Comparison of ENCODE assay signal across 8 cellular contexts in genomic region chr2:32277674-32278475, GRCh38. TPM values are rescaled to one million over a fixed set of nuclear protein-coding genes. Genes with fewer than 3 reads are reported as not detected.
A peak's percentile ranks its signal among the peaks of the same experiment; 100 is the strongest.
DNase-seq lines count a peak whose midpoint lies in the region; ATAC-seq lines count a peak whose summit lies in the region.

TSS of gene YIPF4 (plus strand) at chr2:32277904. CDS start at chr2:32278156, 252 bp downstream.

- H3K9ac ChIP-seq in endocrine pancreas (ENCODE audit: control insufficient read depth, insufficient read depth, low read length) = peak within 1 kb of the TSS; percentile 91
- H3K9ac ChIP-seq in mesenchymal stem cell (ENCODE audit: low read length) = peak within 1 kb of the TSS; percentile 99

- peak; percentile 71 for DNase-seq in COLO668 (lab: John Stamatoyannopoulos, UW; ENCODE audit: unreplicated experiment)
- DNase-seq in HT1080 (ENCODE audit: low read depth) = peak; percentile 90
- peak; percentile 89 for DNase-seq in NOMO-1 treated with DMSO at 0.1 percent for 48 hours (lab: John Stamatoyannopoulos, UW; ENCODE audit: unreplicated experiment)
- DNase-seq in activated CD8-positive, alpha-beta memory T cell treated with anti-CD3 and anti-CD28 coated beads for 4 hours (ENCODE audit: low read depth in 2 of 2) = peak; percentile 76 to 81
- peak; percentile 96 for DNase-seq in mesenchymal stem cell
- DNase-seq in stimulated activated CD8-positive, alpha-beta memory T cell treated with anti-CD3 and anti-CD28 coated beads, Interleukin-12 subunit alpha, Interleukin-12 subunit beta, amount 100 ng/mL, for 4 hours (ENCODE audit: low read depth) = peak; percentile 81

- peak within 1 kb of the TSS in 1 of 2 experiments; percentile 99 for H3K23ac ChIP-seq in mesenchymal stem cell (ENCODE audit: low read length in 2 of 2)

- peak within 1 kb of the TSS; percentile 48 for H2AFZ ChIP-seq in mesenchymal stem cell (ENCODE audit: low read depth, low read length)

- H2BK15ac ChIP-seq in mesenchymal stem cell (ENCODE audit: low read depth, poor library complexity, severe bottlenecking) = no peak within 1 kb of the TSS

- peaks cover 1% of the 10 kb centered on the region for H3K79me1 ChIP-seq in mesenchymal stem cell (replicated peaks; ENCODE audit: low read length, poor library complexity, severe bottlenecking)

- under 1% methylated on average over 45 of the region's 59 CpGs for WGBS in mesenchymal stem cell

- H3K4me1 ChIP-seq in endocrine pancreas (ENCODE audit: control insufficient read depth, insufficient read depth, low read length) (no peaks in the 10 kb centered on the region), mesenchymal stem cell (ENCODE audit: control insufficient read depth, insufficient read depth, low read depth, low read length) (no peaks in the 10 kb centered on the region)

- H3K27me3 ChIP-seq in endocrine pancreas (ENCODE audit: control insufficient read depth, insufficient read depth, low read length) (no peaks in the 10 kb centered on the region), mesenchymal stem cell (ENCODE audit: control insufficient read depth in 1 of 2, insufficient read depth in 1 of 2, low read length in 2 of 2) (no peaks in the 10 kb centered on the region)

- peak within 1 kb of the TSS; percentile 75 for H2AK5ac ChIP-seq in mesenchymal stem cell (ENCODE audit: low read length, severe bottlenecking)

- H3K4ac ChIP-seq in mesenchymal stem cell (ENCODE audit: low read depth in 1 of 2, low read length in 2 of 2) = peak within 1 kb of the TSS; percentile 80 to 90

- no peak within 1 kb of the TSS for H2BK12ac ChIP-seq in mesenchymal stem cell (ENCODE audit: low read length in 2 of 2)

- H4K8ac ChIP-seq in mesenchymal stem cell (ENCODE audit: low read length) = peak within 1 kb of the TSS; percentile 99

- peak within 1 kb of the TSS; percentile 65 for H4K91ac ChIP-seq in mesenchymal stem cell (ENCODE audit: low read length)

- H3K9me3 ChIP-seq in endocrine pancreas (ENCODE audit: control insufficient read depth, low read length) (no peaks in the 10 kb centered on the region), mesenchymal stem cell (ENCODE audit: control insufficient read depth, low read length) (no peaks in the 10 kb centered on the region)

- H3K4me3 ChIP-seq in endocrine pancreas (ENCODE audit: control insufficient read depth, insufficient read depth, low read length) (peak within 1 kb of the TSS; percentile 94), mesenchymal stem cell (ENCODE audit: insufficient read depth in 1 of 2, low read depth in 1 of 2, low read length in 2 of 2) (peak within 1 kb of the TSS; percentile 100)

- H2BK5ac ChIP-seq in mesenchymal stem cell (ENCODE audit: low read depth, low read length, poor library complexity, severe bottlenecking) = no peak within 1 kb of the TSS

- peak within 1 kb of the TSS; percentile 38 for H3K27ac ChIP-seq in mesenchymal stem cell (ENCODE audit: low read length, poor library complexity, severe bottlenecking)

- peak within 1 kb of the TSS; percentile 40 to 95 for H3K18ac ChIP-seq in mesenchymal stem cell (ENCODE audit: low read depth in 1 of 2, low read length in 2 of 2)

- H3K36me3 ChIP-seq in endocrine pancreas (ENCODE audit: control insufficient read depth, insufficient read depth, low read length) (no peaks in the 10 kb centered on the region), mesenchymal stem cell (ENCODE audit: control insufficient read depth in 1 of 2, insufficient read depth in 2 of 2, low read depth in 1 of 2, low read length in 2 of 2) (peaks cover 12 to 15% of the 10 kb centered on the region in 2 experiments)

- peak within 1 kb of the TSS in 1 of 2 experiments; percentile 82 for H3K14ac ChIP-seq in mesenchymal stem cell (ENCODE audit: low read length in 2 of 2)

- H3K4me2 ChIP-seq in mesenchymal stem cell (ENCODE audit: low read length, poor library complexity, severe bottlenecking) = peak within 1 kb of the TSS; percentile 70

- H2BK120ac ChIP-seq in mesenchymal stem cell (ENCODE audit: low read depth, low read length) = no peak within 1 kb of the TSS

- peak; percentile 99 for ATAC-seq in GM21360 (IDR thresholded peaks at IDR 0.05; ENCODE audit: unreplicated experiment)

RNA-seq across cellular contexts. Expression of gene YIPF4, which starts in this region (rescaled TPM):
- total RNA-seq in HT1080 (2014; rRNA removed; shearing (Covaris generic)) = 8.7 and 14.1 TPM in 2 replicates
- polyA plus RNA-seq in HT1080 (2015; cell fraction: cytosol; rRNA removed) = 23.6 and 26.5 TPM in 2 replicates
- polyA plus RNA-seq in HT1080 (2015; cell fraction: nucleus; rRNA removed) = 17.2 and 33.0 TPM in 2 replicates
- 12.6 TPM for polyA plus RNA-seq in mesenchymal stem cell (2013, experiment 1 of 2)
- 13.0 TPM for polyA plus RNA-seq in mesenchymal stem cell (2013, experiment 2 of 2)

Comparison
In these comparisons a context has a peak if more than half of its experiments do, and no peak if none do; other contexts are left out.
1. Peak in every context shown above with its lines: DNase-seq, ATAC-seq, H3K4me3 ChIP-seq and H3K27ac ChIP-seq.